Comparison of ENCODE assay signal across 8 cellular contexts in the genomic region with DNA sequence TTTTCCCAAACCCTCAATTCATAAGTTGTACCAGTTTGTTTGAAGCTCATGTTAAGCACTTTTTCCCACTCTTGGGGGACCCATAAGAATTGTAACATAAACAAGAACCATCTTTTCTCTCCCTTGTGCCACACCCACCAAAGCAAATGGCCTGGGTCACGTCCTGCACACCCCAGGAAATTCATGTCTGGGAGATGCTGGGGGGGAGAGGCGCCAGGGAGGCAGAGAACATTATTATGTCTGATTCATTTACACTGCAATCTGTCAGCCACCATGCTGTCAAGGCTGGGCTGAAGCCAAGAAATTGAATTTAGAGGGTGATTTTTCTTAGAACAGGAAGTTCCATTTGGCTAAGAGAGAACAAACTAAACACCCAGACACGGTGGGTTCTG. TPM values are rescaled to one million over a fixed set of nuclear protein-coding genes. Genes with fewer than 3 reads are reported as not detected.
A peak's percentile ranks its signal among the peaks of the same experiment; 100 is the strongest.
DNase-seq lines count a peak whose midpoint lies in the region; ATAC-seq and TF ChIP-seq lines count a peak whose summit lies in the region.
"Had no signal": no experiment of that assay in that cellular context is flagged by ENCODE, and none has a peak within 500 bp of the region (broad histone marks: within the 10 kb centered on the region; RNA-seq: fewer than 3 reads in every experiment).

No MANE protein-coding gene starts in this region.

- no peaks in the 10 kb centered on the region for H3K36me3 Mint-ChIP-seq in activated naive CD8-positive, alpha-beta T cell treated with anti-CD3 and anti-CD28 coated beads, Interleukin-2, amount 50 U/mL, for 24 hours (ENCODE audit: low read depth)
- H3K36me3 Mint-ChIP-seq: activated naive CD4-positive, alpha-beta T cell treated with anti-CD3 and anti-CD28 coated beads, Interleukin-2, amount 50 U/mL, for 72 hours had no signal

- ATAC-seq in activated naive CD8-positive, alpha-beta T cell treated with anti-CD3 and anti-CD28 coated beads, Interleukin-2, amount 50 U/mL, for 24 hours: no peak
- ATAC-seq in HG03139 (IDR thresholded peaks at IDR 0.05; ENCODE audit: unreplicated experiment): no peak

- peaks cover 30% of the 10 kb centered on the region for H3K4me1 ChIP-seq in suprapubic skin

- 31% methylated on average over 3 of the region's 3 CpGs for WGBS in suprapubic skin

- no peaks in the 10 kb centered on the region for H3K9me3 Mint-ChIP-seq in activated naive CD8-positive, alpha-beta T cell treated with anti-CD3 and anti-CD28 coated beads, Interleukin-2, amount 50 U/mL, for 24 hours
- H3K9me3 Mint-ChIP-seq: activated naive CD4-positive, alpha-beta T cell treated with anti-CD3 and anti-CD28 coated beads, Interleukin-2, amount 50 U/mL, for 72 hours had no signal

- H3K4me3 ChIP-seq in MG63 (no peak overlapping the region), suprapubic skin (no peak overlapping the region)

- H3K27ac ChIP-seq in suprapubic skin: peak overlapping the region; percentile 48

- no peaks in the 10 kb centered on the region for H3K27me3 Mint-ChIP-seq in activated naive CD8-positive, alpha-beta T cell treated with anti-CD3 and anti-CD28 coated beads, Interleukin-2, amount 50 U/mL, for 24 hours

- TF ChIP-seq POLR2A in suprapubic skin (IDR thresholded peaks at IDR 0.05): no peak

- H3K9me3 ChIP-seq in MG63: no peaks in the 10 kb centered on the region
- H3K9me3 ChIP-seq in suprapubic skin: no peaks in the 10 kb centered on the region

- H3K4me3 Mint-ChIP-seq in activated naive CD8-positive, alpha-beta T cell treated with anti-CD3 and anti-CD28 coated beads, Interleukin-2, amount 50 U/mL, for 24 hours: no peak overlapping the region

- no peak overlapping the region for H3K27ac Mint-ChIP-seq in activated naive CD8-positive, alpha-beta T cell treated with anti-CD3 and anti-CD28 coated beads, Interleukin-2, amount 50 U/mL, for 24 hours

- peaks cover 3% of the 10 kb centered on the region for H3K4me1 Mint-ChIP-seq in activated naive CD8-positive, alpha-beta T cell treated with anti-CD3 and anti-CD28 coated beads, Interleukin-2, amount 50 U/mL, for 24 hours

- DNase-seq in MG63 (peak; percentile 82), hepatic stellate cell (ENCODE audit: low spot score) (peak; percentile 56), suprapubic skin (ENCODE audit: low spot score in 2 of 2) (no peak), medulla oblongata (ENCODE audit: extremely low spot score) (no peak)
- DNase-seq in activated naive CD8-positive, alpha-beta T cell treated with anti-CD3 and anti-CD28 coated beads, Interleukin-2, amount 50 U/mL, for 24 hours: peak; percentile 8
- no peak for DNase-seq in activated CD4-positive, alpha-beta T cell treated with anti-CD3 and anti-CD28 coated beads, Interleukin-2, amount 50 U/mL, for 48 hours

- H3K36me3 ChIP-seq in MG63 (peaks cover 93% of the 10 kb centered on the region), suprapubic skin (peaks cover 51% of the 10 kb centered on the region)

- TF ChIP-seq CTCF in suprapubic skin (IDR thresholded peaks at IDR 0.05): no peak

- TF ChIP-seq EP300 in suprapubic skin (IDR thresholded peaks at IDR 0.05): no peak

- H3K27me3 ChIP-seq in MG63: no peaks in the 10 kb centered on the region
- H3K27me3 ChIP-seq in suprapubic skin: no peaks in the 10 kb centered on the region

RNA-seq across cellular contexts. Expression of a gene that starts 37.2 kb away (rescaled TPM):
- 23.8 and 32.1 TPM in 2 replicates for total RNA-seq in MG63 (2014; rRNA removed; shearing (Covaris generic); ENCODE audit: low replicate concordance)
- 10 to 100 TPM; 12.9 to 25.6 (median 19.8) TPM for total RNA-seq in suprapubic skin

Comparison
In these comparisons a context has a peak if more than half of its experiments do, and no peak if none do; other contexts are left out.
1. DNase-seq: peak in MG63 (single experiment), activated naive CD8-positive, alpha-beta T cell treated with anti-CD3 and anti-CD28 coated beads, Interleukin-2, amount 50 U/mL, for 24 hours (single experiment) and hepatic stellate cell (single experiment); none in suprapubic skin (0 of 2), medulla oblongata (single experiment) and activated CD4-positive, alpha-beta T cell treated with anti-CD3 and anti-CD28 coated beads, Interleukin-2, amount 50 U/mL, for 48 hours (0 of 2).